ENCODE assay signal across 1 cellular context in the genomic region with DNA sequence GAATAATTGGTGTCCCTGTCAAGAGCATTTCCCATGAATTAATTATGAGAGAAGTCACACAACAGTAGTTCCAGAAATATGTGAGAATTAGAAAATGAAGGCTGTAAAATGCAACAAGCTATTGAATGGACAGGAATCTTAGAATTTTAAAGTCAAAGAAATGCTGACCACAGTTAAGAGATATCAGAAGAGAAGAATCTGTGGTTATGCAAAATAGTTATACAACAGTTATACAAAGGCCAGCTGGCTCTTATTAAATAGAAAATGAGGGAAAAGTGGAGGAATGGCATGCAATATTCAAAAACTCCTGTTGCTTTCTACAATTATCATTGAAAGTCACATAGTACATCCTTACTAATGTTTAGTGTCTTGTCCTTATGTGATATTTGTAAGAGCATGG.
TF ChIP-seq lines count a peak whose summit lies in the region.

No MANE protein-coding gene starts in this region.

TF ChIP-seq in IMR-90, 13 proteins besides CTCF, POLR2A, EP300 and RAD21 (continued from another document):
- TF ChIP-seq, protein P1, sequence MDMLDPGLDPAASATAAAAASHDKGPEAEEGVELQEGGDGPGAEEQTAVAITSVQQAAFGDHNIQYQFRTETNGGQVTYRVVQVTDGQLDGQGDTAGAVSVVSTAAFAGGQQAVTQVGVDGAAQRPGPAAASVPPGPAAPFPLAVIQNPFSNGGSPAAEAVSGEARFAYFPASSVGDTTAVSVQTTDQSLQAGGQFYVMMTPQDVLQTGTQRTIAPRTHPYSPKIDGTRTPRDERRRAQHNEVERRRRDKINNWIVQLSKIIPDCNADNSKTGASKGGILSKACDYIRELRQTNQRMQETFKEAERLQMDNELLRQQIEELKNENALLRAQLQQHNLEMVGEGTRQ (IDR thresholded peaks at IDR 0.05; ENCODE audit: low read depth, low read length), result no peak
- TF ChIP-seq FOS (IDR thresholded peaks at IDR 0.05; ENCODE audit: low read depth, low read length) (no peak), SMC3 (IDR thresholded peaks at IDR 0.05; ENCODE audit: low read depth, low read length) (no peak), NFE2L2 (IDR thresholded peaks at IDR 0.05; ENCODE audit: low read depth, low read length) (no peak), MAZ (IDR thresholded peaks at IDR 0.05; ENCODE audit: borderline replicate concordance, low read depth, low read length) (no peak), RCOR1 (IDR thresholded peaks at IDR 0.05; ENCODE audit: insufficient replicate concordance, low read length) (no peak), BHLHE40 (IDR thresholded peaks at IDR 0.05; ENCODE audit: low read depth, low read length) (no peak), CEBPB (IDR thresholded peaks at IDR 0.05; ENCODE audit: low read depth, low read length) (no peak), CHD1 (IDR thresholded peaks at IDR 0.05; ENCODE audit: low read depth, low read length) (no peak), MAFK (IDR thresholded peaks at IDR 0.05; ENCODE audit: low read depth, low read length) (0 out of 2 replicates have a peak, but pooled peaks have one; percentile 9)
- TF ChIP-seq, protein P2, sequence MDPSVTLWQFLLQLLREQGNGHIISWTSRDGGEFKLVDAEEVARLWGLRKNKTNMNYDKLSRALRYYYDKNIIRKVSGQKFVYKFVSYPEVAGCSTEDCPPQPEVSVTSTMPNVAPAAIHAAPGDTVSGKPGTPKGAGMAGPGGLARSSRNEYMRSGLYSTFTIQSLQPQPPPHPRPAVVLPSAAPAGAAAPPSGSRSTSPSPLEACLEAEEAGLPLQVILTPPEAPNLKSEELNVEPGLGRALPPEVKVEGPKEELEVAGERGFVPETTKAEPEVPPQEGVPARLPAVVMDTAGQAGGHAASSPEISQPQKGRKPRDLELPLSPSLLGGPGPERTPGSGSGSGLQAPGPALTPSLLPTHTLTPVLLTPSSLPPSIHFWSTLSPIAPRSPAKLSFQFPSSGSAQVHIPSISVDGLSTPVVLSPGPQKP (IDR thresholded peaks at IDR 0.05; ENCODE audit: borderline replicate concordance, low read depth, low read length), result no peak
